ENCODE assay signal across 1 cellular context in genomic region chr3:101573449-101574387, GRCh38.
TF ChIP-seq lines count a peak whose summit lies in the region.

Gene PCNP (plus strand): TSS chr3:101574180. CDS start chr3:101574216, 36 bp downstream.

TF ChIP-seq in GM12878, 131 proteins besides CTCF, POLR2A, EP300 and RAD21 (continued from another document and continues in another):
- TF ChIP-seq NKRF (conservative IDR thresholded peaks at IDR 0.05): peak; percentile 97
- peak; percentile 50; the same call in 1 of the 2 replicates for TF ChIP-seq GATAD2B (conservative IDR thresholded peaks at IDR 0.05; ENCODE audit: low read depth)
- no peak for TF ChIP-seq PBX3 (IDR thresholded peaks at IDR 0.05; ENCODE audit: insufficient replicate concordance, low read depth, low read length)
- TF ChIP-seq POU2F2 (IDR thresholded peaks at IDR 0.05; ENCODE audit: borderline replicate concordance, low read depth, low read length): peak; percentile 62; the same call in 1 of the 3 replicates
- no peak for TF ChIP-seq ZZZ3 (IDR thresholded peaks at IDR 0.05; ENCODE audit: control insufficient read depth, insufficient read length, low read depth)
- TF ChIP-seq USF1 (IDR thresholded peaks at IDR 0.05; ENCODE audit: borderline replicate concordance, extremely low read length, insufficient read depth, low read depth, low read length): no peak
- TF ChIP-seq SMARCA5 (IDR thresholded peaks at IDR 0.05): no peak; the same call in 1 of the 2 replicates
- peak; percentile 81 for TF ChIP-seq SPI1 (IDR thresholded peaks at IDR 0.05; ENCODE audit: borderline replicate concordance, insufficient read depth, low read depth, low read length)
- peak; percentile 41 for TF ChIP-seq SMAD1 (IDR thresholded peaks at IDR 0.05; ENCODE audit: low read depth, partially characterized antibody)
- no peak for TF ChIP-seq NRF1 (conservative IDR thresholded peaks at IDR 0.05; ENCODE audit: low read depth, low read length)
- no peak for TF ChIP-seq FOS (IDR thresholded peaks at IDR 0.05; ENCODE audit: borderline replicate concordance, extremely low read depth, insufficient read length)
- no peak for TF ChIP-seq RCOR1 (conservative IDR thresholded peaks at IDR 0.05; ENCODE audit: low read depth, low read length)
- peak; percentile 92; the same call in 1 of the 2 replicates for TF ChIP-seq ZNF207 (IDR thresholded peaks at IDR 0.05; ENCODE audit: borderline replicate concordance)
- peak; percentile 69 for TF ChIP-seq HCFC1 (IDR thresholded peaks at IDR 0.05; ENCODE audit: low read length)
- TF ChIP-seq CBX3 (IDR thresholded peaks at IDR 0.05; ENCODE audit: borderline replicate concordance, low read depth): no peak
- 0 out of 4 replicates have a peak, but pooled peaks of 1 of the 2 experiments have one; percentile 69 for TF ChIP-seq SRF (IDR thresholded peaks at IDR 0.05; ENCODE audit: low read depth in 2 of 2, low read length in 2 of 2)
- no peak for TF ChIP-seq BCLAF1 (IDR thresholded peaks at IDR 0.05)
- peak; percentile 53 for TF ChIP-seq KLF5 (IDR thresholded peaks at IDR 0.05; ENCODE audit: partially characterized antibody)
- no peak for TF ChIP-seq ZNF687 (IDR thresholded peaks at IDR 0.05)
- TF ChIP-seq NBN (IDR thresholded peaks at IDR 0.05): peak; percentile 97
- TF ChIP-seq EGR1 (IDR thresholded peaks at IDR 0.05; ENCODE audit: borderline replicate concordance in 1 of 2, low read depth in 2 of 2, low read length in 2 of 2): peak; percentile 18 to 75
- no peak for TF ChIP-seq SREBF2 (IDR thresholded peaks at IDR 0.05; ENCODE audit: low read length)
- TF ChIP-seq RB1 (IDR thresholded peaks at IDR 0.05; ENCODE audit: borderline replicate concordance): peak; percentile 71; the same call in 1 of the 2 replicates
- TF ChIP-seq TAF1 (IDR thresholded peaks at IDR 0.05; ENCODE audit: borderline replicate concordance, low read depth, low read length): peak; percentile 93
- TF ChIP-seq LARP7 (IDR thresholded peaks at IDR 0.05): no peak
- peak; percentile 26 for TF ChIP-seq HDAC6 (IDR thresholded peaks at IDR 0.05; ENCODE audit: unreplicated experiment)
- no peak for TF ChIP-seq TCF3 (IDR thresholded peaks at IDR 0.05; ENCODE audit: borderline replicate concordance, insufficient read depth, low read depth, low read length)
- TF ChIP-seq BCL3 (IDR thresholded peaks at IDR 0.05; ENCODE audit: borderline replicate concordance, insufficient read depth, low read depth, low read length, poor library complexity, severe bottlenecking): peak; percentile 56
- no peak for TF ChIP-seq ZNF592 (IDR thresholded peaks at IDR 0.05)
- TF ChIP-seq SREBF1 (IDR thresholded peaks at IDR 0.05; ENCODE audit: low read length): no peak
- peak; percentile 44; the same call in 1 of the 2 replicates for TF ChIP-seq NFIC (IDR thresholded peaks at IDR 0.05; ENCODE audit: low read depth, low read length)
- TF ChIP-seq PML (IDR thresholded peaks at IDR 0.05; ENCODE audit: low read length): peak; percentile 91
- peak; percentile 40; the same call in 1 of the 2 replicates for TF ChIP-seq IRF4 (IDR thresholded peaks at IDR 0.05; ENCODE audit: low read depth, low read length)
- TF ChIP-seq CBX5 (IDR thresholded peaks at IDR 0.05; ENCODE audit: low read depth): 0 out of 2 replicates have a peak, but pooled peaks have one; percentile 34
- no peak for TF ChIP-seq ZNF274 (IDR thresholded peaks at IDR 0.05; ENCODE audit: insufficient read depth, insufficient read length)
- TF ChIP-seq DPF2 (IDR thresholded peaks at IDR 0.05): no peak
- no peak for TF ChIP-seq RBBP5 (conservative IDR thresholded peaks at IDR 0.05)
- TF ChIP-seq MYB (IDR thresholded peaks at IDR 0.05; ENCODE audit: borderline replicate concordance, low read depth, low read length): peak; percentile 12; the same call in 1 of the 2 replicates
- no peak for TF ChIP-seq IRF5 (IDR thresholded peaks at IDR 0.05; ENCODE audit: borderline replicate concordance)
- peak; percentile 98 for TF ChIP-seq CREM (IDR thresholded peaks at IDR 0.05; ENCODE audit: low read depth)
- TF ChIP-seq NR2F1 (conservative IDR thresholded peaks at IDR 0.05): no peak; the same call in 1 of the 2 replicates
- TF ChIP-seq IKZF2 (IDR thresholded peaks at IDR 0.05): peak; percentile 66 to 72
- TF ChIP-seq YY1 (IDR thresholded peaks at IDR 0.05; ENCODE audit: low read depth, low read length): peak; percentile 97
- peak; percentile 90 for TF ChIP-seq POLR2AphosphoS2 (IDR thresholded peaks at IDR 0.05; ENCODE audit: low read depth, low read length)
- TF ChIP-seq TARDBP (IDR thresholded peaks at IDR 0.05; ENCODE audit: borderline replicate concordance): no peak; the same call in 1 of the 2 replicates
